Comparison of ENCODE assay signal across 1 cellular context in genomic region chr2:62215306-62216064, GRCh38.
TF ChIP-seq lines count a peak whose summit lies in the region.

No MANE protein-coding gene starts in this region.

TF ChIP-seq in HepG2, 621 proteins besides CTCF, POLR2A, EP300 and RAD21 (continued from another document):
- TF ChIP-seq NAIF1 (CRISPR knock-in tag; IDR thresholded peaks at IDR 0.05; ENCODE audit: borderline replicate concordance) = 0 out of 2 replicates have a peak, but pooled peaks have one; percentile 13
- TF ChIP-seq POGK (CRISPR knock-in tag; conservative IDR thresholded peaks at IDR 0.05) = no peak
- no peak for TF ChIP-seq KIAA2018 (CRISPR knock-in tag; IDR thresholded peaks at IDR 0.05; ENCODE audit: borderline replicate concordance)
- 0 out of 2 replicates have a peak, but pooled peaks have one; percentile 58 for TF ChIP-seq ZNF598 (CRISPR knock-in tag; IDR thresholded peaks at IDR 0.05; ENCODE audit: borderline replicate concordance)
TF ChIP-seq in HepG2: peak in this region for 3.
